8 cellular contexts compared by ENCODE assay signal in the genomic region with DNA sequence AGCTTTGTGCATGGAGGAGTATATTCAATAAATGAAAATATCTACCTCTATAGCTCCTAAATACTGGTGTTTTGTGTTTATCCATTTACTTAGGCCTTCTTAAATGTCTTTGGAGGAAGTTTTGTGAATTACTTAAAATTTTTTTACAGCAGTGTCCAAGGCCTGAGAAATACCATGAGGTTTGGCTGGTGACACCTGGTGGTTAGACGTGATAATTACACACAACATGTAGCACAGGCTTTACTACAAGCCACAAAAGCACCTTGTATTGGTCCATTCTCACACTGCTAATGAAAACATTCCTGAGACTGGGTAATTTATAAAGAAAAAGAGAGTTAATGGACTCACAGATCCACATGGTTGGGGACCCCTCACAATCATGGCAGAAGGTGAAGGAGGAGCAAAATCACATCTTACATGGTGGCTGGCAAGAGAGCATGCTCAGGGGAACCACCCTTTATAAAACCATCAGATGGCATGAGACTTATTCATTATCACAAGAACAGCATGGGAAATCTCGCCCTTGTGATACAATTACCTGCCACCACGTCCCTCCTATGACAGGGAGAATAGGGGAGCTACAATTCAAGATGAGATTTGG. TPM values are rescaled to one million over a fixed set of nuclear protein-coding genes. Genes with fewer than 3 reads are reported as not detected.
A peak's percentile ranks its signal among the peaks of the same experiment; 100 is the strongest.
DNase-seq lines count a peak whose midpoint lies in the region; ATAC-seq and TF ChIP-seq lines count a peak whose summit lies in the region.

No MANE protein-coding gene starts in this region.

- DNase-seq in AG08395 (ENCODE audit: low spot score) (peak; percentile 35), NAMALWA (ENCODE audit: low spot score) (peak; percentile 89), dermis blood vessel endothelial cell (peak; percentile 89), lung (ENCODE audit: low spot score) (peak; percentile 50), thoracic aorta (ENCODE audit: low spot score) (no peak)
- peak; percentile 19 for DNase-seq in T-helper 2 cell treated with Interferon-gamma antibody and Interleukin-4, amounts not matched to agents 5 μg/mL and 100 μg/mL, for 36 hours (ENCODE audit: low spot score)

- no peak overlapping the region for H3K27ac ChIP-seq in lung (ENCODE audit: low read depth in 1 of 2, low read length in 1 of 2)
- no peak overlapping the region for H3K27ac ChIP-seq in thoracic aorta

- H3K9me3 ChIP-seq in lung (ENCODE audit: control insufficient read depth in 2 of 2, insufficient read depth in 1 of 2, low read length in 1 of 2) (no peaks in the 10 kb centered on the region), thoracic aorta (no peaks in the 10 kb centered on the region)

- 18 to 20% methylated on average over 3 of the region's 3 CpGs for WGBS in lung, 2 donors

- TF ChIP-seq CTCF in GM12874 (IDR thresholded peaks at IDR 0.05; ENCODE audit: insufficient read depth, low read depth, low read length) (peak; percentile 45; the same call in 1 of the 2 replicates), lung (IDR thresholded peaks at IDR 0.05; ENCODE audit: control extremely low read depth, extremely low read depth) (peak; percentile 53), thoracic aorta (IDR thresholded peaks at IDR 0.05) (peak; percentile 84)

- H3K4me1 ChIP-seq in lung (ENCODE audit: control insufficient read depth in 2 of 2, insufficient read depth in 2 of 2, low read length in 2 of 2) = no peaks in the 10 kb centered on the region
- peaks cover 11 to 30% of the 10 kb centered on the region in 2 donors for H3K4me1 ChIP-seq in thoracic aorta (ENCODE audit: control insufficient read depth in 1 of 2, low read depth in 2 of 2)

- peaks cover 3% of the 10 kb centered on the region for H3K27me3 Mint-ChIP-seq in T-helper 2 cell treated with Interferon-gamma antibody and Interleukin-4, amounts not matched to agents 5 μg/mL and 100 μg/mL, for 36 hours (ENCODE audit: low read depth)

- no peak overlapping the region for H3K27ac Mint-ChIP-seq in T-helper 2 cell treated with Interferon-gamma antibody and Interleukin-4, amounts not matched to agents 5 μg/mL and 100 μg/mL, for 36 hours

- no peaks in the 10 kb centered on the region for H3K4me1 Mint-ChIP-seq in T-helper 2 cell treated with Interferon-gamma antibody and Interleukin-4, amounts not matched to agents 5 μg/mL and 100 μg/mL, for 36 hours (ENCODE audit: low read depth)

- H3K4me3 Mint-ChIP-seq in T-helper 2 cell treated with Interferon-gamma antibody and Interleukin-4, amounts not matched to agents 5 μg/mL and 100 μg/mL, for 36 hours = no peak overlapping the region

- peak; percentile 88 for ATAC-seq in HG02610 (IDR thresholded peaks at IDR 0.05; ENCODE audit: unreplicated experiment)
- peak; percentile 89 for ATAC-seq in lung (ENCODE audit: insufficient read depth, low FRiP score)
- ATAC-seq in thoracic aorta (ENCODE audit: insufficient number of reproducible peaks, low FRiP score, low read depth) = peak; percentile 90

- H3K9me3 Mint-ChIP-seq in T-helper 2 cell treated with Interferon-gamma antibody and Interleukin-4, amounts not matched to agents 5 μg/mL and 100 μg/mL, for 36 hours = no peaks in the 10 kb centered on the region

- H3K27me3 ChIP-seq in lung (ENCODE audit: control insufficient read depth, insufficient read depth) (no peaks in the 10 kb centered on the region), thoracic aorta (replicated peaks; ENCODE audit: insufficient read depth) (no peaks in the 10 kb centered on the region)

- no peaks in the 10 kb centered on the region for H3K36me3 Mint-ChIP-seq in T-helper 2 cell treated with Interferon-gamma antibody and Interleukin-4, amounts not matched to agents 5 μg/mL and 100 μg/mL, for 36 hours (ENCODE audit: low read depth)

- H3K36me3 ChIP-seq in lung (ENCODE audit: control insufficient read depth in 2 of 2, insufficient read depth in 2 of 2, low read length in 2 of 2) (no peaks in the 10 kb centered on the region), thoracic aorta (no peaks in the 10 kb centered on the region)

- H3K4me3 ChIP-seq in lung (no peak overlapping the region), thoracic aorta (no peak overlapping the region)

RNA-seq across cellular contexts. Expression of a gene that starts 20.6 kb away (rescaled TPM):
- total RNA-seq in dermis blood vessel endothelial cell (0.33 TPM in 1 of 2 replicates, not detected in the other), lung (under 1 TPM in 1 of 2 donors, not detected in 1; 0.74 TPM), thoracic aorta (not detected)
- polyA plus RNA-seq in lung = under 1 TPM in 1 of 2 donors, not detected in 1; 0.07 TPM

RNA-seq across cellular contexts. Expression of a gene that starts 59.4 kb away (rescaled TPM):
- total RNA-seq in dermis blood vessel endothelial cell = not detected in 2 replicates
- not detected for total RNA-seq in lung
- not detected for polyA plus RNA-seq in lung
- total RNA-seq in thoracic aorta = not detected
